ENCODE assay signal across 12 cellular contexts in the genomic region with DNA sequence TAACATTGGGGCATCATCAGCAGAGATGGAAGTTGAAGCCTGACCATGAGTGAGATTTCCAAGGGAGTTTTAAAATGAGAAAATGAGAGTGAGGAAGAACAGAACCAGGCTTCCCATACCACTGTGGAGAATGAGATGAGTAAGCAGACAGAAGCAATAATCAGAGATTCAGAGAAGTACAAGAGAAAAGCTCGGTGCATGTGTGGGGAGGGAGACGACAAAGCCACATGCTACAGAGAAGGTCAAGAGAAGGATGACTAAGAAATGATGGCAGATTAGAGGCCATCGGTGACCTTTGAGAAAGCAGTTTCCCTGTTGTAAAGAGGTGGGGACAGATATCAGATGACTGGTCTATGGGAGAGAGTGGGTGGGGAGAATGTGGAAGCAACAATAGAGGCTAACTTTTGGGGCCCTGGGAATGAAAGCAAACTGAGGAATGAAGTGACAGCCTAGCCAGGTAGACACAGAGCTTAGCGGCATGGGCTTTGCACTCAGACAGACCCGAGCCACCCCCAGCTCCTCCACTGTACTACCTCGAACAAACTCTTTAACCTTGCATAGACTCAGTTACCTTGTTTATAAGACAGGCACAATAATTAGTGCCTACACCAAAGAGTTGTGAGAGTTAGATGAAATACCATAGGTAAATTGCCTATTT.
DNase-seq lines count a peak whose midpoint lies in the region; ATAC-seq and TF ChIP-seq lines count a peak whose summit lies in the region.
"Had no signal": no experiment of that assay in that cellular context is flagged by ENCODE, and none has a peak within 500 bp of the region (broad histone marks: within the 10 kb centered on the region; RNA-seq: fewer than 3 reads in every experiment).

No MANE protein-coding gene starts in this region.

- intact Hi-C loops in activated CD8-positive, alpha-beta T cell treated with anti-CD3 and anti-CD28 coated beads for 36 hours (cut with micrococcal nuclease) = no loop called here

- TF ChIP-seq CTCF in activated CD8-positive, alpha-beta T cell treated with anti-CD3 and anti-CD28 coated beads for 36 hours (IDR thresholded peaks at IDR 0.05) = no peak

- H3K4me3 Mint-ChIP-seq in activated CD8-positive, alpha-beta T cell treated with anti-CD3 and anti-CD28 coated beads for 36 hours = no peak overlapping the region
- H3K4me3 Mint-ChIP-seq in activated CD8-positive, alpha-beta T cell treated with anti-CD3 and anti-CD28 coated beads, Interleukin-2, amount 10 ng/mL, durations not matched to agents 7 days and 5 days = no peak overlapping the region
- H3K4me3 Mint-ChIP-seq in activated naive CD8-positive, alpha-beta T cell treated with anti-CD3 and anti-CD28 coated beads for 36 hours = no peak overlapping the region
- no peak overlapping the region for H3K4me3 Mint-ChIP-seq in stimulated activated memory B cell treated with anti-CD40 and anti-IgM and Interleukin-4, amounts not matched to agents 10 μg/mL and 1 μg/mL and 100 μg/mL, for 72 hours
- H3K4me3 Mint-ChIP-seq: brain had no signal

- no peaks in the 10 kb centered on the region for H3K36me3 Mint-ChIP-seq in activated CD8-positive, alpha-beta T cell treated with anti-CD3 and anti-CD28 coated beads for 36 hours (ENCODE audit: low read depth)
- no peaks in the 10 kb centered on the region for H3K36me3 Mint-ChIP-seq in activated CD8-positive, alpha-beta T cell treated with anti-CD3 and anti-CD28 coated beads, Interleukin-2, amount 10 ng/mL, durations not matched to agents 7 days and 5 days (ENCODE audit: low read depth)
- H3K36me3 Mint-ChIP-seq in activated naive CD8-positive, alpha-beta T cell treated with anti-CD3 and anti-CD28 coated beads for 36 hours = no peaks in the 10 kb centered on the region
- no peaks in the 10 kb centered on the region for H3K36me3 Mint-ChIP-seq in stimulated activated memory B cell treated with anti-CD40 and anti-IgM and Interleukin-4, amounts not matched to agents 10 μg/mL and 1 μg/mL and 100 μg/mL, for 72 hours
- H3K36me3 Mint-ChIP-seq: brain had no signal

- H3K4me1 Mint-ChIP-seq in activated CD8-positive, alpha-beta T cell treated with anti-CD3 and anti-CD28 coated beads for 36 hours (ENCODE audit: low read depth) = peaks cover 42% of the 10 kb centered on the region
- H3K4me1 Mint-ChIP-seq in activated CD8-positive, alpha-beta T cell treated with anti-CD3 and anti-CD28 coated beads, Interleukin-2, amount 10 ng/mL, durations not matched to agents 7 days and 5 days (ENCODE audit: low read depth) = peaks cover 40% of the 10 kb centered on the region
- H3K4me1 Mint-ChIP-seq in activated naive CD8-positive, alpha-beta T cell treated with anti-CD3 and anti-CD28 coated beads for 36 hours = peaks cover 36% of the 10 kb centered on the region
- peaks cover 31% of the 10 kb centered on the region for H3K4me1 Mint-ChIP-seq in stimulated activated memory B cell treated with anti-CD40 and anti-IgM and Interleukin-4, amounts not matched to agents 10 μg/mL and 1 μg/mL and 100 μg/mL, for 72 hours

- peak; percentile 84 for ATAC-seq in activated CD8-positive, alpha-beta T cell treated with anti-CD3 and anti-CD28 coated beads for 36 hours
- no peak for ATAC-seq in activated CD8-positive, alpha-beta T cell treated with anti-CD3 and anti-CD28 coated beads, Interleukin-2, amount 10 ng/mL, durations not matched to agents 7 days and 5 days
- ATAC-seq in HG02870 (IDR thresholded peaks at IDR 0.05; ENCODE audit: unreplicated experiment) = peak; percentile 78
- peak; percentile 89 for ATAC-seq in stimulated activated memory B cell treated with anti-CD40 and anti-IgM and Interleukin-4, amounts not matched to agents 10 μg/mL and 1 μg/mL and 100 μg/mL, for 72 hours

- peak overlapping the region; percentile 18 for H3K27ac Mint-ChIP-seq in activated CD8-positive, alpha-beta T cell treated with anti-CD3 and anti-CD28 coated beads for 36 hours
- no peak overlapping the region for H3K27ac Mint-ChIP-seq in activated CD8-positive, alpha-beta T cell treated with anti-CD3 and anti-CD28 coated beads, Interleukin-2, amount 10 ng/mL, durations not matched to agents 7 days and 5 days
- H3K27ac Mint-ChIP-seq in activated naive CD8-positive, alpha-beta T cell treated with anti-CD3 and anti-CD28 coated beads for 36 hours = peak overlapping the region; percentile 49
- H3K27ac Mint-ChIP-seq in stimulated activated memory B cell treated with anti-CD40 and anti-IgM and Interleukin-4, amounts not matched to agents 10 μg/mL and 1 μg/mL and 100 μg/mL, for 72 hours = peak overlapping the region; percentile 1

- H3K27me3 Mint-ChIP-seq in activated CD8-positive, alpha-beta T cell treated with anti-CD3 and anti-CD28 coated beads for 36 hours = no peaks in the 10 kb centered on the region
- H3K27me3 Mint-ChIP-seq in activated CD8-positive, alpha-beta T cell treated with anti-CD3 and anti-CD28 coated beads, Interleukin-2, amount 10 ng/mL, durations not matched to agents 7 days and 5 days (ENCODE audit: low read depth) = peaks cover 2% of the 10 kb centered on the region
- H3K27me3 Mint-ChIP-seq in activated naive CD8-positive, alpha-beta T cell treated with anti-CD3 and anti-CD28 coated beads for 36 hours = no peaks in the 10 kb centered on the region
- no peaks in the 10 kb centered on the region for H3K27me3 Mint-ChIP-seq in stimulated activated memory B cell treated with anti-CD40 and anti-IgM and Interleukin-4, amounts not matched to agents 10 μg/mL and 1 μg/mL and 100 μg/mL, for 72 hours
- H3K27me3 Mint-ChIP-seq: brain had no signal

- DNase-seq in activated CD8-positive, alpha-beta T cell treated with anti-CD3 and anti-CD28 coated beads for 36 hours = peak; percentile 69
- no peak for DNase-seq in activated CD8-positive, alpha-beta T cell treated with anti-CD3 and anti-CD28 coated beads, Interleukin-2, amount 10 ng/mL, durations not matched to agents 7 days and 5 days
- peak; percentile 31 for DNase-seq in activated naive CD8-positive, alpha-beta T cell treated with anti-CD3 and anti-CD28 coated beads for 36 hours
- DNase-seq in NCI-H524 treated with DMSO at 0.1 percent for 48 hours (lab: John Stamatoyannopoulos, UW) = no peak
- DNase-seq in NCI-H2196 (lab: John Stamatoyannopoulos, UW; ENCODE audit: unreplicated experiment) = no peak
- no peak for DNase-seq in cerebellum (ENCODE audit: low spot score)
- DNase-seq: activated CD8-positive, alpha-beta memory T cell treated with anti-CD3 and anti-CD28 coated beads, Interleukin-2, amount 50 U/mL, for 48 hours; DMS79 treated with DMSO at 0.1 percent for 48 hours; NCI-H2171 had no signal

- CTCF ChIA-PET in activated CD8-positive, alpha-beta T cell treated with anti-CD3 and anti-CD28 coated beads for 36 hours (lab: Charles Lee) = interaction anchor here (1.5 kb wide), 1 partner anchor 137 kb away, joined by 9 read pairs; no protein-coding TSS in a partner anchor
- CTCF ChIA-PET in activated CD8-positive, alpha-beta T cell treated with anti-CD3 and anti-CD28 coated beads, Interleukin-2, amount 10 ng/mL, durations not matched to agents 7 days and 5 days (lab: Charles Lee) = interaction anchor here (1.4 to 3.8 kb wide), 3 partner anchors 10 to 137 kb away, joined by 3 to 13 read pairs (median 4); no protein-coding TSS in a partner anchor

- POLR2A ChIA-PET in activated CD8-positive, alpha-beta T cell treated with anti-CD3 and anti-CD28 coated beads for 36 hours (lab: Charles Lee) = no interaction called here
- POLR2A ChIA-PET in activated CD8-positive, alpha-beta T cell treated with anti-CD3 and anti-CD28 coated beads, Interleukin-2, amount 10 ng/mL, durations not matched to agents 7 days and 5 days (lab: Charles Lee) = no interaction called here

- H3K9me3 Mint-ChIP-seq in activated CD8-positive, alpha-beta T cell treated with anti-CD3 and anti-CD28 coated beads for 36 hours = no peaks in the 10 kb centered on the region
- no peaks in the 10 kb centered on the region for H3K9me3 Mint-ChIP-seq in activated CD8-positive, alpha-beta T cell treated with anti-CD3 and anti-CD28 coated beads, Interleukin-2, amount 10 ng/mL, durations not matched to agents 7 days and 5 days (ENCODE audit: insufficient read depth)
- H3K9me3 Mint-ChIP-seq in activated naive CD8-positive, alpha-beta T cell treated with anti-CD3 and anti-CD28 coated beads for 36 hours = no peaks in the 10 kb centered on the region
- no peaks in the 10 kb centered on the region for H3K9me3 Mint-ChIP-seq in stimulated activated memory B cell treated with anti-CD40 and anti-IgM and Interleukin-4, amounts not matched to agents 10 μg/mL and 1 μg/mL and 100 μg/mL, for 72 hours
- H3K9me3 Mint-ChIP-seq: brain had no signal

Comparison
In these comparisons a context has a peak if more than half of its experiments do, and no peak if none do; other contexts are left out.
1. DNase-seq: peak in activated CD8-positive, alpha-beta T cell treated with anti-CD3 and anti-CD28 coated beads for 36 hours (single experiment) and activated naive CD8-positive, alpha-beta T cell treated with anti-CD3 and anti-CD28 coated beads for 36 hours (single experiment); none in activated CD8-positive, alpha-beta T cell treated with anti-CD3 and anti-CD28 coated beads, Interleukin-2, amount 10 ng/mL, durations not matched to agents 7 days and 5 days (single experiment), NCI-H524 treated with DMSO at 0.1 percent for 48 hours (single experiment), NCI-H2196 (single experiment) and cerebellum (single experiment).